ENCODE assay signal across 8 cellular contexts in genomic region chr10:114821293-114821914, GRCh38. TPM values are rescaled to one million over a fixed set of nuclear protein-coding genes. Genes with fewer than 3 reads are reported as not detected.
DNase-seq lines count a peak whose midpoint lies in the region; ATAC-seq and TF ChIP-seq lines count a peak whose summit lies in the region.

FHIP2A (plus strand) TSS chr10:114821780; CDS start chr10:114822079, 299 bp downstream.

- H3K9me3 Mint-ChIP-seq in activated naive CD4-positive, alpha-beta T cell treated with anti-CD3 and anti-CD28 coated beads for 36 hours = no peaks in the 10 kb centered on the region

- ATAC-seq in GM21526 (IDR thresholded peaks at IDR 0.05; ENCODE audit: low FRiP score, unreplicated experiment) = peak; percentile 71
- ATAC-seq in omental fat pad (ENCODE audit: low FRiP score) = peak; percentile 89

- H3K4me3 Mint-ChIP-seq in activated naive CD4-positive, alpha-beta T cell treated with anti-CD3 and anti-CD28 coated beads for 36 hours = peak within 1 kb of the TSS; percentile 89

- H3K9me3 ChIP-seq in SK-N-MC (ENCODE audit: low read depth, low read length) = no peaks in the 10 kb centered on the region
- no peaks in the 10 kb centered on the region for H3K9me3 ChIP-seq in testis

- peak within 1 kb of the TSS; percentile 85 for H3K27ac ChIP-seq in SK-N-MC
- H3K27ac ChIP-seq in testis = peak within 1 kb of the TSS; percentile 98 to 99

- intact Hi-C loops in activated naive CD4-positive, alpha-beta T cell treated with anti-CD3 and anti-CD28 coated beads for 36 hours (cut with micrococcal nuclease) = loop anchor here (1.0 to 5.0 kb wide), 5 partner anchors 117 to 969 kb away; partner anchors contain the start of genes ATRNL1, CCDC186, DCLRE1A and NHLRC2
- intact Hi-C loops in testis (cut with DNase I; ENCODE audit: low total_unique reads) = no loop called here

- no peaks in the 10 kb centered on the region for H3K27me3 ChIP-seq in testis

- H3K36me3 ChIP-seq in SK-N-MC (ENCODE audit: insufficient read depth, low read length) (no peaks in the 10 kb centered on the region), testis (ENCODE audit: low read depth, missing control alignments) (no peaks in the 10 kb centered on the region)

- H3K36me3 Mint-ChIP-seq in activated naive CD4-positive, alpha-beta T cell treated with anti-CD3 and anti-CD28 coated beads for 36 hours (ENCODE audit: low read depth) = peaks cover 2% of the 10 kb centered on the region

- DNase-seq in EL = peak; percentile 83
- peak; percentile 76 for DNase-seq in HuH-7 (ENCODE audit: low spot score)
- DNase-seq in SK-N-MC (ENCODE audit: low read depth, low spot score) = peak; percentile 47
- peak; percentile 80 for DNase-seq in activated naive CD4-positive, alpha-beta T cell treated with anti-CD3 and anti-CD28 coated beads for 36 hours
- peak; percentile 56 for DNase-seq in globus pallidus (ENCODE audit: low spot score)
- DNase-seq in omental fat pad (ENCODE audit: low spot score) = peak; percentile 64
- DNase-seq in testis = peak; percentile 78

- H3K4me3 ChIP-seq in SK-N-MC (peak within 1 kb of the TSS; percentile 85), testis (peak within 1 kb of the TSS; percentile 91 to 94)

- CTCF ChIA-PET in activated naive CD4-positive, alpha-beta T cell treated with anti-CD3 and anti-CD28 coated beads for 36 hours (lab: Charles Lee) = interaction anchor here (0.8 to 2.3 kb wide), 20 partner anchors 8 to 518 kb away, joined by 3 to 10 read pairs (median 4); partner anchors contain the start of gene TRUB1

- peak within 1 kb of the TSS; percentile 83 for H3K27ac Mint-ChIP-seq in activated naive CD4-positive, alpha-beta T cell treated with anti-CD3 and anti-CD28 coated beads for 36 hours

- peaks cover 9% of the 10 kb centered on the region for H3K4me1 ChIP-seq in testis

- TF ChIP-seq CTCF in omental fat pad (IDR thresholded peaks at IDR 0.05) = peak in 1 of 3 donors; percentile 66
- TF ChIP-seq CTCF in testis (IDR thresholded peaks at IDR 0.05) = peak; percentile 39 to 92 (median 45)

- no peak for TF ChIP-seq POLR2A in testis (IDR thresholded peaks at IDR 0.05)

- H3K27me3 Mint-ChIP-seq in activated naive CD4-positive, alpha-beta T cell treated with anti-CD3 and anti-CD28 coated beads for 36 hours (ENCODE audit: low read depth) = no peaks in the 10 kb centered on the region

- peak within 1 kb of the TSS; percentile 85 for H3K9ac ChIP-seq in SK-N-MC (ENCODE audit: insufficient read length)

- WGBS in testis, 2 donors = 6 to 8% methylated on average over 6 to 11 of the region's 59 CpGs

- peaks cover 29% of the 10 kb centered on the region for H3K4me1 Mint-ChIP-seq in activated naive CD4-positive, alpha-beta T cell treated with anti-CD3 and anti-CD28 coated beads for 36 hours (ENCODE audit: low read depth)

RNA-seq across cellular contexts. Expression of gene FHIP2A, which starts in this region (rescaled TPM):
- 10 to 100 TPM in 1 of 2 experiments, 1 to 10 TPM in 1; 8.7 to 11.4 TPM for total RNA-seq in activated naive CD4-positive, alpha-beta T cell treated with anti-CD3 and anti-CD28 coated beads for 36 hours
- total RNA-seq in omental fat pad (10 to 100 TPM; 21.0 to 37.4 (median 30.2) TPM), testis (10 to 100 TPM; 30.3 to 39.8 TPM)
- polyA plus RNA-seq in testis (ENCODE audit: insufficient read depth, low read depth, low replicate concordance) = 44.8 TPM

Comparison
In these comparisons a context has a peak if more than half of its experiments do, and no peak if none do; other contexts are left out.
1. Peak in every context shown above with its lines: DNase-seq, ATAC-seq, H3K4me3 ChIP-seq and H3K27ac ChIP-seq.